ENCODE assay signal across 8 cellular contexts in the genomic region with DNA sequence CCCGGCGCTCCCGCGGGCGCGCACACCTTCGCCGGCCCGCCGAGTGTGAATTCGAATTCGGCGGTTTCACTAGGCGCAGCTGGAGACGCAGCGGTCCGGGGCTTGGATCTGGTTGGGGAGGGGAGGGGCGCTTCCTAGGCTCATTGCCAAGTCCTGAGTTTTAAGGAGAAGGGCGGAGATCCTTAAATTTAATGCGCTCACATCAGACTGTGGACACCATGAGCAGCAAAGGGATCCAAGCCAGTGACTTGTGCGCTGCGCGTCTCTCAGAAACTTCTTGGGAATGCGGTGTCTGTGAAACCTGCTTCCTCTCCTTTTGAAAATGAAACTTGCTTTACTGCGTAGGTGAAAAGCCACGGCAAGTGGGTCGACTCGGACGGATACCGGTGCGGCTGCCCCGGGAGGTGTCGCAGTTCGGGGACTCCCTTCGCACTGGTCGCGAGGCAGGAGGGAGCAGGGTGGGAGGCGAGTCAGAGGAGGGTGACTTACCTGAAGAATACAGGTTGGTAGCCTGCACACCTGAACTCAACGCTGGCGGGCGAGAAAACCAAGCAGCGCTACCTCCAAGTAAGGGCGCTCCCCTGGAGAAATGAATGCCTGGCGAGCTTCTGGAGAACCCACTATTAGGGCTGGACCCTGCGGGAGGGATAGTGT. TPM values are rescaled to one million over a fixed set of nuclear protein-coding genes. Genes with fewer than 3 reads are reported as not detected.
DNase-seq lines count a peak whose midpoint lies in the region; ATAC-seq lines count a peak whose summit lies in the region.

No MANE protein-coding gene starts in this region.

- H4K20me1 ChIP-seq in Karpas-422 (ENCODE audit: insufficient read depth, low read depth, low read length): no peaks in the 10 kb centered on the region; the same call in 1 of the 2 replicates

- H3K36me3 ChIP-seq in Karpas-422 (ENCODE audit: insufficient read depth, low read length) (no peaks in the 10 kb centered on the region), esophagus (ENCODE audit: control insufficient read depth in 2 of 2, insufficient read depth in 2 of 2, low read length in 1 of 2) (no peaks in the 10 kb centered on the region)

- H3K9me3 ChIP-seq in Karpas-422 (ENCODE audit: low read length): no peaks in the 10 kb centered on the region
- no peaks in the 10 kb centered on the region for H3K9me3 ChIP-seq in esophagus (ENCODE audit: control insufficient read depth in 2 of 2, insufficient read depth in 1 of 2, low read depth in 1 of 2, low read length in 1 of 2)

- H3K4me1 Mint-ChIP-seq in natural killer cell treated with Interleukin-12 subunit alpha and Interleukin-12 subunit beta and Interleukin-15 and Interleukin-18, amount 100 ng/mL, for 72 hours (ENCODE audit: low read depth in 2 of 2): peaks cover 48 to 54% of the 10 kb centered on the region in 2 donors
- H3K4me1 Mint-ChIP-seq in stimulated activated naive CD8-positive, alpha-beta T cell treated with anti-CD3 and anti-CD28 coated beads, Interleukin-15, amount 100 ng/mL, for 72 hours: peaks cover 36% of the 10 kb centered on the region

- H3K4me3 ChIP-seq in Karpas-422 (ENCODE audit: low read length) (peak overlapping the region; percentile 71), esophagus (ENCODE audit: low read depth in 1 of 2, low read length in 2 of 2) (peak overlapping the region; percentile 60)

- H3K27ac ChIP-seq in Karpas-422 (ENCODE audit: low read length) (no peak overlapping the region), esophagus (ENCODE audit: low read depth in 2 of 2, low read length in 1 of 2) (peak overlapping the region; percentile 58 to 82)

- H3K27me3 Mint-ChIP-seq in natural killer cell treated with Interleukin-12 subunit alpha and Interleukin-12 subunit beta and Interleukin-15 and Interleukin-18, amount 100 ng/mL, for 72 hours: peaks cover 0 to 5% of the 10 kb centered on the region in 2 donors
- peaks cover 42% of the 10 kb centered on the region for H3K27me3 Mint-ChIP-seq in stimulated activated naive CD8-positive, alpha-beta T cell treated with anti-CD3 and anti-CD28 coated beads, Interleukin-15, amount 100 ng/mL, for 72 hours

- peak overlapping the region; percentile 73 for H3K4me2 ChIP-seq in Karpas-422 (ENCODE audit: low read depth, low read length, poor library complexity, severe bottlenecking)

- H2AFZ ChIP-seq in Karpas-422 (ENCODE audit: low read length): no peak overlapping the region; the same call in 1 of the 2 replicates

- H3K9me3 Mint-ChIP-seq in natural killer cell treated with Interleukin-12 subunit alpha and Interleukin-12 subunit beta and Interleukin-15 and Interleukin-18, amount 100 ng/mL, for 72 hours: no peaks in the 10 kb centered on the region
- H3K9me3 Mint-ChIP-seq in stimulated activated naive CD8-positive, alpha-beta T cell treated with anti-CD3 and anti-CD28 coated beads, Interleukin-15, amount 100 ng/mL, for 72 hours: no peaks in the 10 kb centered on the region

- peaks cover 26% of the 10 kb centered on the region for H3K4me1 ChIP-seq in Karpas-422 (ENCODE audit: low read length)
- no peaks in the 10 kb centered on the region for H3K4me1 ChIP-seq in esophagus (ENCODE audit: control insufficient read depth in 2 of 2, insufficient read depth in 2 of 2, low read length in 1 of 2)

- ATAC-seq in GM18499 (IDR thresholded peaks at IDR 0.05; ENCODE audit: insufficient read depth, unreplicated experiment): peak; percentile 1
- ATAC-seq in natural killer cell treated with Interleukin-12 subunit alpha and Interleukin-12 subunit beta and Interleukin-15 and Interleukin-18, amount 100 ng/mL, for 72 hours: peak; percentile 14 to 20
- ATAC-seq in stimulated activated naive CD8-positive, alpha-beta T cell treated with anti-CD3 and anti-CD28 coated beads, Interleukin-15, amount 100 ng/mL, for 72 hours: peak; percentile 44

- no peaks in the 10 kb centered on the region for H3K79me2 ChIP-seq in Karpas-422 (ENCODE audit: low read length)

- DNase-seq in Karpas-422 (no peak), NCI-H187 (lab: John Stamatoyannopoulos, UW) (no peak), GM19240 (ENCODE audit: insufficient read length, low spot score) (no peak)
- DNase-seq in activated CD8-positive, alpha-beta memory T cell treated with anti-CD3 and anti-CD28 coated beads, Interleukin-2, amount 50 U/mL, for 1 hour (ENCODE audit: extremely low read depth): peak; percentile 12
- DNase-seq in natural killer cell treated with Interleukin-12 subunit alpha and Interleukin-12 subunit beta and Interleukin-15 and Interleukin-18, amount 100 ng/mL, for 72 hours (ENCODE audit: low spot score): peak; percentile 82
- peak; percentile 59 to 72 for DNase-seq in stimulated activated naive CD8-positive, alpha-beta T cell treated with anti-CD3 and anti-CD28 coated beads, Interleukin-15, amount 100 ng/mL, for 72 hours

- H3K27ac Mint-ChIP-seq in natural killer cell treated with Interleukin-12 subunit alpha and Interleukin-12 subunit beta and Interleukin-15 and Interleukin-18, amount 100 ng/mL, for 72 hours: peak overlapping the region; percentile 94 to 95
- H3K27ac Mint-ChIP-seq in stimulated activated naive CD8-positive, alpha-beta T cell treated with anti-CD3 and anti-CD28 coated beads, Interleukin-15, amount 100 ng/mL, for 72 hours: peak overlapping the region; percentile 87 to 91

- peak overlapping the region; percentile 86 for H3K4me3 Mint-ChIP-seq in natural killer cell treated with Interleukin-12 subunit alpha and Interleukin-12 subunit beta and Interleukin-15 and Interleukin-18, amount 100 ng/mL, for 72 hours
- H3K4me3 Mint-ChIP-seq in stimulated activated naive CD8-positive, alpha-beta T cell treated with anti-CD3 and anti-CD28 coated beads, Interleukin-15, amount 100 ng/mL, for 72 hours: peak overlapping the region; percentile 94 to 96

- no peaks in the 10 kb centered on the region for H3K9me2 ChIP-seq in Karpas-422 (replicated peaks; ENCODE audit: insufficient read depth, low read length)

- peaks cover 40% of the 10 kb centered on the region for H3K36me3 Mint-ChIP-seq in natural killer cell treated with Interleukin-12 subunit alpha and Interleukin-12 subunit beta and Interleukin-15 and Interleukin-18, amount 100 ng/mL, for 72 hours

- 2 to 4% methylated on average over 45 of the region's 45 CpGs for WGBS in esophagus, 2 donors

- peak overlapping the region; percentile 45; the same call in 1 of the 2 replicates for H3K9ac ChIP-seq in Karpas-422 (ENCODE audit: low read length)

- H3K27me3 ChIP-seq in Karpas-422 (ENCODE audit: low read length) (no peaks in the 10 kb centered on the region), esophagus (ENCODE audit: control insufficient read depth in 1 of 2, insufficient read depth in 2 of 2, low read length in 2 of 2) (no peaks in the 10 kb centered on the region)

RNA-seq across cellular contexts. Expression of a gene that starts 0.9 kb away (rescaled TPM):
- total RNA-seq in Karpas-422 (2014; rRNA removed; shearing (Covaris generic); ENCODE audit: low replicate concordance): 0.14 and 0.60 TPM in 2 replicates
- under 1 TPM; 0.20 to 0.29 TPM for polyA plus RNA-seq in esophagus
- total RNA-seq in natural killer cell treated with Interleukin-12 subunit alpha and Interleukin-12 subunit beta and Interleukin-15 and Interleukin-18, amount 100 ng/mL, for 72 hours: 10 to 100 TPM; 75.1 to 86.2 TPM

Comparison
In these comparisons a context has a peak if more than half of its experiments do, and no peak if none do; other contexts are left out.
1. DNase-seq: peak in activated CD8-positive, alpha-beta memory T cell treated with anti-CD3 and anti-CD28 coated beads, Interleukin-2, amount 50 U/mL, for 1 hour (single experiment), natural killer cell treated with Interleukin-12 subunit alpha and Interleukin-12 subunit beta and Interleukin-15 and Interleukin-18, amount 100 ng/mL, for 72 hours (single experiment) and stimulated activated naive CD8-positive, alpha-beta T cell treated with anti-CD3 and anti-CD28 coated beads, Interleukin-15, amount 100 ng/mL, for 72 hours (2 of 2); none in Karpas-422 (single experiment), NCI-H187 (0 of 2) and GM19240 (single experiment).
2. RNA of a gene that starts 0.9 kb away (total RNA-seq): 75.1 to 86.2 TPM in natural killer cell treated with Interleukin-12 subunit alpha and Interleukin-12 subunit beta and Interleukin-15 and Interleukin-18, amount 100 ng/mL, for 72 hours; 0.14 to 0.60 TPM in Karpas-422; every median in the first group is over 10 times any median in the second.
3. Peak in every context shown above with its lines, with median percentiles within 50 percentile points of each other: ATAC-seq.